8 cellular contexts compared by ENCODE assay signal in genomic region chr7:64888561-64888900, GRCh38. TPM values are rescaled to one million over a fixed set of nuclear protein-coding genes. Genes with fewer than 3 reads are reported as not detected.
DNase-seq lines count a peak whose midpoint lies in the region; ATAC-seq, FAIRE-seq and TF ChIP-seq lines count a peak whose summit lies in the region.

No MANE protein-coding gene starts in this region.

- peaks cover 4% of the 10 kb centered on the region for H3K9me3 Mint-ChIP-seq in activated CD4-positive, alpha-beta memory T cell treated with anti-CD3 and anti-CD28 coated beads, Interleukin-2, amount 10 ng/mL, durations not matched to agents 7 days and 5 days
- peaks cover 7% of the 10 kb centered on the region for H3K9me3 Mint-ChIP-seq in HFFc6

- TF ChIP-seq CTCF in HFFc6 (IDR thresholded peaks at IDR 0.05): no peak

- CTCF ChIA-PET in activated CD4-positive, alpha-beta memory T cell treated with anti-CD3 and anti-CD28 coated beads, Interleukin-2, amount 10 ng/mL, durations not matched to agents 7 days and 5 days (lab: Charles Lee): interaction anchor here (1.4 kb wide), 1 partner anchor 94 kb away, joined by 4 read pairs; the partner anchor contains the start of gene ZNF138

- H3K27me3 Mint-ChIP-seq in activated CD4-positive, alpha-beta memory T cell treated with anti-CD3 and anti-CD28 coated beads, Interleukin-2, amount 10 ng/mL, durations not matched to agents 7 days and 5 days: peaks cover 38% of the 10 kb centered on the region
- H3K27me3 Mint-ChIP-seq in HFFc6 (ENCODE audit: insufficient read depth): peaks cover 27% of the 10 kb centered on the region

- H3K4me1 Mint-ChIP-seq in activated CD4-positive, alpha-beta memory T cell treated with anti-CD3 and anti-CD28 coated beads, Interleukin-2, amount 10 ng/mL, durations not matched to agents 7 days and 5 days: peaks cover 10% of the 10 kb centered on the region
- no peaks in the 10 kb centered on the region for H3K4me1 Mint-ChIP-seq in HFFc6 (ENCODE audit: low read depth)

- WGBS in right cardiac atrium: 3% methylated on average over 17 of the region's 17 CpGs

- H3K4me3 ChIP-seq in right cardiac atrium (ENCODE audit: low read length): peak overlapping the region; percentile 50

- FAIRE-seq in GM12892 (lab: Jason Lieb, UNC): no peak

- DNase-seq in GM12892 (ENCODE audit: insufficient read length): peak; percentile 16
- no peak for DNase-seq in activated CD4-positive, alpha-beta memory T cell treated with anti-CD3 and anti-CD28 coated beads, Interleukin-2, amount 10 ng/mL, durations not matched to agents 7 days and 5 days
- DNase-seq in right cardiac atrium: peak in 2 of 3 donors; percentile 56 to 63
- DNase-seq in sciatic nerve (ENCODE audit: low spot score): no peak
- DNase-seq in HFFc6: no peak
- DNase-seq in NCI-H1048 (lab: John Stamatoyannopoulos, UW): no peak
- no peak for DNase-seq in SK-N-DZ (ENCODE audit: low spot score)
- DNase-seq in DMS 273 treated with DMSO at 0.1 percent for 48 hours (lab: John Stamatoyannopoulos, UW): no peak

- no peaks in the 10 kb centered on the region for H3K9me3 ChIP-seq in right cardiac atrium (ENCODE audit: control insufficient read depth, low read length)

- H3K4me1 ChIP-seq in right cardiac atrium (ENCODE audit: control insufficient read depth, insufficient read depth, low read length): peaks cover 4% of the 10 kb centered on the region

- intact Hi-C loops in right cardiac atrium (cut with DNase I): no loop called here
- intact Hi-C loops in sciatic nerve (cut with DNase I): no loop called here

- peak overlapping the region; percentile 69 for H3K4me3 Mint-ChIP-seq in activated CD4-positive, alpha-beta memory T cell treated with anti-CD3 and anti-CD28 coated beads, Interleukin-2, amount 10 ng/mL, durations not matched to agents 7 days and 5 days
- no peak overlapping the region for H3K4me3 Mint-ChIP-seq in HFFc6

- TF ChIP-seq POLR2A in GM12892 (IDR thresholded peaks at IDR 0.05; ENCODE audit: low read depth, low read length): no peak

- POLR2A ChIA-PET in activated CD4-positive, alpha-beta memory T cell treated with anti-CD3 and anti-CD28 coated beads, Interleukin-2, amount 10 ng/mL, durations not matched to agents 7 days and 5 days (lab: Charles Lee): interaction anchor here (0.7 to 1.0 kb wide), 2 partner anchors 15 to 117 kb away, joined by 3 read pairs; partner anchors contain the start of gene ZNF273

- no peak overlapping the region for H3K27ac ChIP-seq in right cardiac atrium (ENCODE audit: low read length)

- peaks cover 3% of the 10 kb centered on the region for H3K36me3 Mint-ChIP-seq in activated CD4-positive, alpha-beta memory T cell treated with anti-CD3 and anti-CD28 coated beads, Interleukin-2, amount 10 ng/mL, durations not matched to agents 7 days and 5 days (ENCODE audit: low read depth)
- peaks cover 13% of the 10 kb centered on the region; the same call in 1 of the 2 replicates for H3K36me3 Mint-ChIP-seq in HFFc6 (ENCODE audit: low read depth)

- ATAC-seq in right cardiac atrium (peak; percentile 30 to 45), sciatic nerve (peak; percentile 48)

- no peak overlapping the region for H3K27ac Mint-ChIP-seq in activated CD4-positive, alpha-beta memory T cell treated with anti-CD3 and anti-CD28 coated beads, Interleukin-2, amount 10 ng/mL, durations not matched to agents 7 days and 5 days
- H3K27ac Mint-ChIP-seq in HFFc6: no peak overlapping the region

- no peaks in the 10 kb centered on the region for H3K27me3 ChIP-seq in right cardiac atrium (ENCODE audit: control insufficient read depth, insufficient read depth)

RNA-seq across cellular contexts. Expression of gene ZNF273, which starts 14.5 kb away (rescaled TPM):
- polyA plus RNA-seq in GM12892 (2012; ENCODE audit: missing spikeins): 6.1 TPM
- 10 to 100 TPM in 1 of 2 experiments, 1 to 10 TPM in 1; 8.4 to 10.5 TPM for total RNA-seq in activated CD4-positive, alpha-beta memory T cell treated with anti-CD3 and anti-CD28 coated beads, Interleukin-2, amount 10 ng/mL, durations not matched to agents 7 days and 5 days
- 1 to 10 TPM; 2.9 to 3.9 (median 3.4) TPM for total RNA-seq in right cardiac atrium
- polyA plus RNA-seq in right cardiac atrium: 2.6 TPM
- total RNA-seq in sciatic nerve: 11.2 TPM
- total RNA-seq in HFFc6 (2021; fragmentation: NEBNext Ultra II Directional; extraction: Animal tissue kit (Norgen Biotek cat#: 25700)): 1 to 10 TPM; 1.2 to 2.5 (median 2.0) TPM
- polyA plus RNA-seq in SK-N-DZ (2014; cell fraction: cytosol; rRNA removed): 12.1 and 17.3 TPM in 2 replicates
- 7.4 and 12.8 TPM in 2 replicates for polyA plus RNA-seq in SK-N-DZ (2014; cell fraction: nucleus; rRNA removed)

Comparison
In these comparisons a context has a peak if more than half of its experiments do, and no peak if none do; other contexts are left out.
1. DNase-seq: peak in GM12892 (single experiment) and right cardiac atrium (2 of 3); none in activated CD4-positive, alpha-beta memory T cell treated with anti-CD3 and anti-CD28 coated beads, Interleukin-2, amount 10 ng/mL, durations not matched to agents 7 days and 5 days (single experiment), sciatic nerve (single experiment), HFFc6 (single experiment), NCI-H1048 (single experiment), SK-N-DZ (single experiment) and DMS 273 treated with DMSO at 0.1 percent for 48 hours (single experiment).